Comparison of ENCODE assay signal across 14 cellular contexts in the genomic region with DNA sequence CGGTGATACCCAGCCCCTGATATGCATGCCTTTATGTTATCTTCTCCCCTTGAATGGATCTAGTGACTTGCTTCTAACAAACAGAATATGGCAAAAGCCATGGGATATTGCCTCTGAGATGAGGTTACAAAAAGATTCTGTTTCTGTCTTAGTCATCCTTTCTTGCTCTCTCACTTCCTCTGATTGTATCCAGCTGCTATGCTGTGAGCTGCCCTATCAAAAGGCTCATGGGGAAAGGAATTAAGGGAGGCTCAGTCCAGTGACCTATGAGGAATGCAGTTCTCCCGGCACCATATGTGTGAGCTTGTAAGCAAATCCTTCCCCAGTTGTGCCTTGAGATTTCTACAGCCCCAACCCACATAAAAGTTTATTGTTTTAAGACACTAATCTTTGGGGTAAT.
DNase-seq lines count a peak whose midpoint lies in the region; ATAC-seq, FAIRE-seq and TF ChIP-seq lines count a peak whose summit lies in the region.
"Had no signal": no experiment of that assay in that cellular context is flagged by ENCODE, and none has a peak within 500 bp of the region (broad histone marks: within the 10 kb centered on the region; RNA-seq: fewer than 3 reads in every experiment).

No MANE protein-coding gene starts in this region.

- no peak overlapping the region for H3K14ac ChIP-seq in neuronal stem cell (ENCODE audit: low read length)

- H2AFZ ChIP-seq in astrocyte (ENCODE audit: low read depth, low read length), result no peak overlapping the region
- H2AFZ ChIP-seq in neuronal stem cell (ENCODE audit: low read length), result peak overlapping the region; percentile 9

- intact Hi-C loops in ovary (cut with DNase I), result no loop called here
- intact Hi-C loops in esophagus muscularis mucosa (cut with DNase I), result no loop called here

- no peak overlapping the region for H3K4ac ChIP-seq in neuronal stem cell (ENCODE audit: low read length)

- no peak for TF ChIP-seq CTCF in astrocyte (IDR thresholded peaks at IDR 0.05; ENCODE audit: insufficient read depth, low read depth, low read length)
- TF ChIP-seq CTCF in ovary (IDR thresholded peaks at IDR 0.05), result no peak
- TF ChIP-seq CTCF in esophagus muscularis mucosa (IDR thresholded peaks at IDR 0.05), result no peak

- WGBS in neuronal stem cell (ENCODE audit: extremely low coverage in 2 of 2, insufficient read length in 2 of 2, insufficient replicate concordance in 1 of 2), 2 donors, result no CpG with 5 or more reads among the region's 2 CpGs
- 8 to 12% (median 8%) methylated on average over 2 of the region's 2 CpGs for WGBS in ovary, 3 donors
- 52% methylated on average over 2 of the region's 2 CpGs for WGBS in esophagus muscularis mucosa

- H3K27ac ChIP-seq in astrocyte (ENCODE audit: low read depth, low read length) (no peak overlapping the region), neuronal stem cell (replicated peaks; ENCODE audit: low read length) (no peak overlapping the region), ovary (no peak overlapping the region), esophagus muscularis mucosa (replicated peaks in 1 of 4) (no peak overlapping the region)
- H3K27ac ChIP-seq: tibial artery, WERI-Rb-1 had no signal

- H3K36me3 Mint-ChIP-seq in astrocyte (ENCODE audit: low read depth, unreplicated experiment), result no peaks in the 10 kb centered on the region
- H3K36me3 Mint-ChIP-seq: activated naive CD4-positive, alpha-beta T cell treated with anti-CD3 and anti-CD28 coated beads, Interleukin-2, amount 10 ng/mL, durations not matched to agents 7 days and 5 days had no signal

- no peak overlapping the region for H2BK15ac ChIP-seq in neuronal stem cell (ENCODE audit: low read length)

- ATAC-seq in GM18909 (IDR thresholded peaks at IDR 0.05; ENCODE audit: poor library complexity, unreplicated experiment) (peak; percentile 51), HG03432 (IDR thresholded peaks at IDR 0.05; ENCODE audit: unreplicated experiment) (peak; percentile 91)

- H3K18ac ChIP-seq in neuronal stem cell (ENCODE audit: low read length), result no peak overlapping the region

- H3K27me3 ChIP-seq in astrocyte (ENCODE audit: insufficient read depth, low read length) (no peaks in the 10 kb centered on the region), neuronal stem cell (ENCODE audit: control insufficient read depth in 3 of 3, insufficient read depth in 3 of 3, low read depth in 1 of 3, low read length in 3 of 3) (no peaks in the 10 kb centered on the region), ovary (no peaks in the 10 kb centered on the region), esophagus muscularis mucosa (no peaks in the 10 kb centered on the region)
- H3K27me3 ChIP-seq: tibial artery had no signal

- H4K20me1 ChIP-seq in astrocyte (ENCODE audit: insufficient read depth, low read length), result no peaks in the 10 kb centered on the region

- H3K4me1 Mint-ChIP-seq in astrocyte (ENCODE audit: low read depth, unreplicated experiment), result peaks cover 24% of the 10 kb centered on the region
- H3K4me1 Mint-ChIP-seq: activated naive CD4-positive, alpha-beta T cell treated with anti-CD3 and anti-CD28 coated beads, Interleukin-2, amount 10 ng/mL, durations not matched to agents 7 days and 5 days had no signal

- TF ChIP-seq EP300 in ovary (IDR thresholded peaks at IDR 0.05), result no peak
- no peak for TF ChIP-seq EP300 in esophagus muscularis mucosa (IDR thresholded peaks at IDR 0.05)

- DNase-seq in astrocyte (ENCODE audit: low read depth) (peak; percentile 80), neuronal stem cell (ENCODE audit: low spot score) (peak; percentile 37), ovary (no peak), iPS-NIHi7 (ENCODE audit: extremely low spot score) (no peak), esophagus muscularis mucosa (ENCODE audit: extremely low spot score) (no peak), G401 (ENCODE audit: low spot score) (no peak)
- DNase-seq: activated naive CD4-positive, alpha-beta T cell treated with anti-CD3 and anti-CD28 coated beads, Interleukin-2, amount 10 ng/mL, durations not matched to agents 7 days and 5 days; GDM1; NCI-H524 treated with DMSO at 0.1 percent for 48 hours; stimulated activated CD4-positive, alpha-beta T cell treated with anti-CD3 and anti-CD28 coated beads, Interleukin-2, amount 100 ng/mL, for 48 hours; tibial artery; WERI-Rb-1 had no signal

- H2BK12ac ChIP-seq in neuronal stem cell (ENCODE audit: low read length), result no peak overlapping the region

- no peak for FAIRE-seq in astrocyte (lab: Jason Lieb, UNC)

- H3K4me3 Mint-ChIP-seq in astrocyte (ENCODE audit: unreplicated experiment), result no peak overlapping the region
- H3K4me3 Mint-ChIP-seq: activated naive CD4-positive, alpha-beta T cell treated with anti-CD3 and anti-CD28 coated beads, Interleukin-2, amount 10 ng/mL, durations not matched to agents 7 days and 5 days had no signal

- no peaks in the 10 kb centered on the region for H3K4me1 ChIP-seq in astrocyte (ENCODE audit: insufficient read depth, low read length)
- peaks cover 0 to 3% of the 10 kb centered on the region in 2 donors for H3K4me1 ChIP-seq in neuronal stem cell (ENCODE audit: control insufficient read depth in 2 of 2, insufficient read depth in 1 of 2, low read depth in 1 of 2, low read length in 2 of 2)
- no peaks in the 10 kb centered on the region for H3K4me1 ChIP-seq in ovary (ENCODE audit: insufficient read depth)
- H3K4me1 ChIP-seq in esophagus muscularis mucosa, result no peaks in the 10 kb centered on the region
- H3K4me1 ChIP-seq: tibial artery had no signal

- H2AK5ac ChIP-seq in neuronal stem cell (ENCODE audit: low read depth, low read length), result no peak overlapping the region

- H3K36me3 ChIP-seq in astrocyte (ENCODE audit: insufficient read depth, low read length) (no peaks in the 10 kb centered on the region), neuronal stem cell (replicated peaks in 1 of 2; ENCODE audit: control insufficient read depth in 2 of 2, insufficient read depth in 2 of 2, low read length in 2 of 2) (no peaks in the 10 kb centered on the region), ovary (no peaks in the 10 kb centered on the region), esophagus muscularis mucosa (no peaks in the 10 kb centered on the region)
- H3K36me3 ChIP-seq: tibial artery, WERI-Rb-1 had no signal

- H4K8ac ChIP-seq in neuronal stem cell (ENCODE audit: low read depth, low read length), result no peak overlapping the region

- H3K9me3 ChIP-seq in astrocyte (ENCODE audit: insufficient read depth, low read depth, low read length) (no peaks in the 10 kb centered on the region), neuronal stem cell (replicated peaks in 1 of 2; ENCODE audit: control insufficient read depth in 2 of 2, insufficient read depth in 1 of 2, low read depth in 1 of 2, low read length in 2 of 2) (no peaks in the 10 kb centered on the region), ovary (no peaks in the 10 kb centered on the region), esophagus muscularis mucosa (no peaks in the 10 kb centered on the region)
- H3K9me3 ChIP-seq: tibial artery had no signal

- H2BK120ac ChIP-seq in neuronal stem cell (ENCODE audit: low read depth, low read length), result no peak overlapping the region

- H2BK5ac ChIP-seq in neuronal stem cell (ENCODE audit: low read length), result no peak overlapping the region

- no peaks in the 10 kb centered on the region for H3K79me1 ChIP-seq in neuronal stem cell (ENCODE audit: low read depth, low read length)

- H3K9me3 Mint-ChIP-seq in astrocyte (ENCODE audit: unreplicated experiment), result no peaks in the 10 kb centered on the region
- H3K9me3 Mint-ChIP-seq: activated naive CD4-positive, alpha-beta T cell treated with anti-CD3 and anti-CD28 coated beads, Interleukin-2, amount 10 ng/mL, durations not matched to agents 7 days and 5 days had no signal

- in situ Hi-C loops in G401 (cut with HindIII; ENCODE audit: low sequenced_read_pairs), result no loop called here

- TF ChIP-seq POLR2A in ovary (IDR thresholded peaks at IDR 0.05), result no peak
- TF ChIP-seq POLR2A in esophagus muscularis mucosa (IDR thresholded peaks at IDR 0.05; ENCODE audit: low read depth), result no peak

- peak overlapping the region; percentile 37 for H3K4me2 ChIP-seq in astrocyte (ENCODE audit: low read length)
- H3K4me2 ChIP-seq in neuronal stem cell (ENCODE audit: insufficient read depth, low read length, poor library complexity, severe bottlenecking), result no peak overlapping the region

- H3K4me3 ChIP-seq in astrocyte (ENCODE audit: insufficient read depth, low read depth, low read length) (no peak overlapping the region), neuronal stem cell (ENCODE audit: low read length in 2 of 2) (no peak overlapping the region), ovary (no peak overlapping the region), esophagus muscularis mucosa (no peak overlapping the region)
- H3K4me3 ChIP-seq: tibial artery had no signal

- no peaks in the 10 kb centered on the region for H3K79me2 ChIP-seq in astrocyte (ENCODE audit: insufficient read depth, low read length)

- H4K91ac ChIP-seq in neuronal stem cell (ENCODE audit: low read depth, low read length, poor library complexity), result no peak overlapping the region

- peak overlapping the region; percentile 63 for H3K27ac Mint-ChIP-seq in astrocyte (ENCODE audit: unreplicated experiment)
- H3K27ac Mint-ChIP-seq: activated naive CD4-positive, alpha-beta T cell treated with anti-CD3 and anti-CD28 coated beads, Interleukin-2, amount 10 ng/mL, durations not matched to agents 7 days and 5 days had no signal

- H3K9ac ChIP-seq in astrocyte (ENCODE audit: low read length) (no peak overlapping the region), neuronal stem cell (ENCODE audit: low read depth, low read length, poor library complexity) (no peak overlapping the region)

- no peak overlapping the region for H3K23ac ChIP-seq in neuronal stem cell (ENCODE audit: low read depth, low read length, poor library complexity)

- no peaks in the 10 kb centered on the region for H3K27me3 Mint-ChIP-seq in astrocyte (ENCODE audit: low read depth, unreplicated experiment)
- H3K27me3 Mint-ChIP-seq: activated naive CD4-positive, alpha-beta T cell treated with anti-CD3 and anti-CD28 coated beads, Interleukin-2, amount 10 ng/mL, durations not matched to agents 7 days and 5 days had no signal

Comparison
In these comparisons a context has a peak if more than half of its experiments do, and no peak if none do; other contexts are left out.
1. DNase-seq: peak in astrocyte (single experiment) and neuronal stem cell (single experiment); none in ovary (0 of 5), iPS-NIHi7 (single experiment), esophagus muscularis mucosa (single experiment) and G401 (single experiment).